ENCODE assay signal across 19 cellular contexts in the genomic region with DNA sequence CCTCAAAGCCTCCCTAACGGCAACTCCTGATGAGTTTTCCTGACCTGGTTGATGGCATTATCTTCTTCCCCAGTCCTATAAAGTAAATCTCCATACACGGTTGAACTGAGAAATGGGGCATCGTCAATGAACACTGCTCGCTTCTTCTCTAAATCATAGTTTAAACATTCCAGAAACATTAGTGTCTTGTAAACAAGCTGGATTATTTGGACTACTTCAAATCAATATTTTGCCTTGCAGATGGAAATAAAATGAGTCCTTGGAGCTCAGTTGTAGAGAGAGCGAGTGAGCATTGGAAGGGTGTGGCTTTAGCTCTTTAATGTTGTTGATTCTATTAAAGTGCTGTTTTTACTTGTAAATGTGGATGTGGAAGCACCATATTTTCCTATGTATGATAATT. TPM values are rescaled to one million over a fixed set of nuclear protein-coding genes. Genes with fewer than 3 reads are reported as not detected.
"Had no signal": no experiment of that assay in that cellular context is flagged by ENCODE, and none has a peak within 500 bp of the region (broad histone marks: within the 10 kb centered on the region; RNA-seq: fewer than 3 reads in every experiment).

No MANE protein-coding gene starts in this region.

- H3K9me3 Mint-ChIP-seq: activated naive CD4-positive, alpha-beta T cell treated with anti-CD3 and anti-CD28 coated beads, Interleukin-2, amount 50 U/mL, for 24 hours; activated T-cell treated with anti-CD3 and anti-CD28 coated beads, Interleukin-2, amount 50 U/mL, for 24 hours; nephron; T-helper 2 cell treated with Interferon-gamma antibody and Interleukin-4, amounts not matched to agents 5 μg/mL and 100 μg/mL, for 36 hours had no signal

- H3K27me3 Mint-ChIP-seq: activated CD8-positive, alpha-beta memory T cell treated with anti-CD3 and anti-CD28 coated beads, Interleukin-2, amount 10 ng/mL, durations not matched to agents 7 days and 5 days; activated naive CD4-positive, alpha-beta T cell treated with anti-CD3 and anti-CD28 coated beads, Interleukin-2, amount 50 U/mL, for 24 hours; activated T-cell treated with anti-CD3 and anti-CD28 coated beads, Interleukin-2, amount 50 U/mL, for 24 hours had no signal

- H3K9me3 ChIP-seq: prostate gland, right lobe of liver, spleen, upper lobe of right lung had no signal

- H3K27ac Mint-ChIP-seq: activated CD8-positive, alpha-beta memory T cell treated with anti-CD3 and anti-CD28 coated beads, Interleukin-2, amount 10 ng/mL, durations not matched to agents 7 days and 5 days; activated naive CD4-positive, alpha-beta T cell treated with anti-CD3 and anti-CD28 coated beads, Interleukin-2, amount 50 U/mL, for 24 hours; activated T-cell treated with anti-CD3 and anti-CD28 coated beads, Interleukin-2, amount 50 U/mL, for 24 hours; nephron; T-helper 2 cell treated with Interferon-gamma antibody and Interleukin-4, amounts not matched to agents 5 μg/mL and 100 μg/mL, for 36 hours had no signal

- H3K4me3 ChIP-seq: dorsolateral prefrontal cortex, prostate gland, right lobe of liver, spleen, upper lobe of right lung had no signal

- H3K27me3 ChIP-seq: dorsolateral prefrontal cortex, right lobe of liver, spleen, upper lobe of right lung had no signal

- H3K4me3 Mint-ChIP-seq: activated CD8-positive, alpha-beta memory T cell treated with anti-CD3 and anti-CD28 coated beads, Interleukin-2, amount 10 ng/mL, durations not matched to agents 7 days and 5 days; activated naive CD4-positive, alpha-beta T cell treated with anti-CD3 and anti-CD28 coated beads, Interleukin-2, amount 50 U/mL, for 24 hours; activated T-cell treated with anti-CD3 and anti-CD28 coated beads, Interleukin-2, amount 50 U/mL, for 24 hours; nephron; T-helper 2 cell treated with Interferon-gamma antibody and Interleukin-4, amounts not matched to agents 5 μg/mL and 100 μg/mL, for 36 hours had no signal

- H3K27ac ChIP-seq: prostate gland, right lobe of liver, spleen, upper lobe of right lung had no signal

- DNase-seq: activated CD4-positive, alpha-beta T cell treated with anti-CD3 and anti-CD28 coated beads, Interleukin-2, amount 50 U/mL, for 4 hours; activated CD4-positive, CD25-positive, alpha-beta regulatory T cell treated with anti-CD3 and anti-CD28 coated beads, Interleukin-2, amount 50 U/mL, for 72 hours; activated CD8-positive, alpha-beta memory T cell treated with anti-CD3 and anti-CD28 coated beads, Interleukin-2, amount 10 ng/mL, durations not matched to agents 7 days and 5 days; activated effector memory CD4-positive, alpha-beta T cell treated with Interleukin-2 at 50 U/mL for 16 hours; activated T-cell treated with anti-CD3 and anti-CD28 coated beads, Interleukin-2, amount 50 U/mL, for 24 hours; amygdala; dorsolateral prefrontal cortex; left cardiac atrium; mammary epithelial cell; occipital lobe; right lobe of liver; spleen; stimulated activated naive CD8-positive, alpha-beta T cell treated with anti-CD3 and anti-CD28 coated beads, Interleukin-15, Interleukin-2, amounts not matched to agents 100 U/mL and 50 U/mL, for 24 hours; SW 1271; upper lobe of right lung had no signal

RNA-seq across cellular contexts. Expression of a gene that starts 50.4 kb away (rescaled TPM):
- total RNA-seq: mammary epithelial cell had no signal
